ENCODE assay signal across 19 cellular contexts in the genomic region with DNA sequence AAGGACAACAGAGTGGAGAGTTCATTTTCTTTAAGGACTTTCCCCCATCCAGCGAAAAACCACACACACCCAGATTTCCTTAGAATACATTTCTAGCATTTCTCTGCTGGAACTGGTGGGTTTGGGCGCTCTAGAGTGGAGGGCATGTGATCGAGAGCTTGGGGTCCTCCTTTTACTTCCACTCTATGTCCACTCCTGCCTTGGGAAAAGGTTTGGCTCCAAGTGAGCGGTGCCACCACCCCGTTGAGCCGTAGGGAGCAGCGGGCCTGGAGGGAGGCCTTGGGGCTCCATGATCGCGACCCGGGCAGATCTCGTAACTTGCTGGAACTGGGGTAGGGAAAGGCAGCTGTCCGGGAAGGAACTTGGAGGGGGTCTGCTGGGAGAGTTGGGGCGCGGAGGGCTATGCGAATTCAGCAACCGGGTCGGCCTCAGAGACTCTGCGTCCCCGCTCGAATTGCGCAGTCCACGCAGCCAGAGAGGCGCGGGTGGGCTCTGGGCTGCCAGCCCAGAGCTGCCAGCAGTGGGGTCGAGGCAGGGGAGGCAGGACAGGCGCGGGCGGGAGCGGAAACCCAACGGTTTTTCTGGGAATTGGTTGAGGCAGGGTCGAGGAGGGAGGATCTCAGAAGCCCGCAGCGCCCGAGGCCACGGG. TPM values are rescaled to one million over a fixed set of nuclear protein-coding genes. Genes with fewer than 3 reads are reported as not detected.
DNase-seq lines count a peak whose midpoint lies in the region; ATAC-seq and TF ChIP-seq lines count a peak whose summit lies in the region.
"Had no signal": no experiment of that assay in that cellular context is flagged by ENCODE, and none has a peak within 500 bp of the region (broad histone marks: within the 10 kb centered on the region; RNA-seq: fewer than 3 reads in every experiment).

No MANE protein-coding gene starts in this region.

- peaks cover 39% of the 10 kb centered on the region for H3K4me1 Mint-ChIP-seq in CD8-positive, alpha-beta T cell (ENCODE audit: low read depth)
- peaks cover 53% of the 10 kb centered on the region for H3K4me1 Mint-ChIP-seq in nephron progenitor cell

- no peak overlapping the region for H3K27ac Mint-ChIP-seq in CD8-positive, alpha-beta T cell
- no peak overlapping the region for H3K27ac Mint-ChIP-seq in nephron progenitor cell

- CTCF ChIA-PET in CD8-positive, alpha-beta T cell (lab: Charles Lee) = interaction anchor here (0.8 to 11.4 kb wide), 2 partner anchors 22 to 26 kb away, joined by 3 to 117 read pairs; partner anchors contain the start of gene DLX3

- no peaks in the 10 kb centered on the region for H3K36me3 ChIP-seq in CD8-positive, alpha-beta T cell (ENCODE audit: insufficient read depth, low read length)
- no peaks in the 10 kb centered on the region for H3K36me3 ChIP-seq in HUES6 (ENCODE audit: control insufficient read depth, insufficient read depth, low read length)
- no peaks in the 10 kb centered on the region for H3K36me3 ChIP-seq in ectodermal cell (ENCODE audit: control insufficient read depth, insufficient read depth, low read length)
- H3K36me3 ChIP-seq: brain microvascular endothelial cell, gastroesophageal sphincter, right atrium auricular region had no signal

- no peak for TF ChIP-seq CTCF in CD8-positive, alpha-beta T cell (IDR thresholded peaks at IDR 0.05)
- no peak for TF ChIP-seq CTCF in nephron progenitor cell (IDR thresholded peaks at IDR 0.05)

- POLR2A ChIA-PET in CD8-positive, alpha-beta T cell (lab: Charles Lee) = interaction anchor here (1.1 kb wide), 1 partner anchor 14 kb away, joined by 3 read pairs; no protein-coding TSS in a partner anchor

- intact Hi-C loops in CD8-positive, alpha-beta T cell (cut with DNase I, micrococcal nuclease) = no loop called here

- H3K36me3 Mint-ChIP-seq in CD8-positive, alpha-beta T cell = no peaks in the 10 kb centered on the region
- no peaks in the 10 kb centered on the region for H3K36me3 Mint-ChIP-seq in nephron progenitor cell (ENCODE audit: low read depth)

- WGBS in ectodermal cell, 2 experiments = 6 to 7% methylated on average over 34 to 35 of the region's 35 CpGs

- peaks cover 58% of the 10 kb centered on the region for H3K27me3 Mint-ChIP-seq in CD8-positive, alpha-beta T cell (ENCODE audit: low read depth)
- peaks cover 99% of the 10 kb centered on the region for H3K27me3 Mint-ChIP-seq in nephron progenitor cell (ENCODE audit: low read depth, poor library complexity)

- no peak for ATAC-seq in CD8-positive, alpha-beta T cell
- ATAC-seq in GM21360 (IDR thresholded peaks at IDR 0.05; ENCODE audit: unreplicated experiment) = no peak
- ATAC-seq in GM21528 (IDR thresholded peaks at IDR 0.05; ENCODE audit: low FRiP score, unreplicated experiment) = no peak
- no peak for ATAC-seq in GM18502 (IDR thresholded peaks at IDR 0.05; ENCODE audit: poor library complexity, unreplicated experiment)
- ATAC-seq: gastroesophageal sphincter, Panc1 had no signal

- no peaks in the 10 kb centered on the region for H3K9me3 ChIP-seq in CD8-positive, alpha-beta T cell (ENCODE audit: low read length)
- H3K9me3 ChIP-seq in HUES6 (ENCODE audit: control insufficient read depth, insufficient read depth, low read depth, low read length) (no peaks in the 10 kb centered on the region), ectodermal cell (ENCODE audit: control insufficient read depth, low read length) (no peaks in the 10 kb centered on the region)
- H3K9me3 ChIP-seq: gastroesophageal sphincter, right atrium auricular region had no signal

- peak overlapping the region; percentile 22 for H3K4me3 Mint-ChIP-seq in CD8-positive, alpha-beta T cell
- peak overlapping the region; percentile 59 for H3K4me3 Mint-ChIP-seq in nephron progenitor cell

- H3K27ac ChIP-seq in CD8-positive, alpha-beta T cell (ENCODE audit: low read depth, low read length) = no peak overlapping the region
- no peak overlapping the region for H3K27ac ChIP-seq in HUES6 (ENCODE audit: low read depth, low read length)
- H3K27ac ChIP-seq in ectodermal cell (ENCODE audit: insufficient read depth, low read depth, low read length, poor library complexity, severe bottlenecking) = no peak overlapping the region
- H3K27ac ChIP-seq: brain microvascular endothelial cell, gastroesophageal sphincter, KMS-11, right atrium auricular region had no signal

- peaks cover 44% of the 10 kb centered on the region for H3K4me1 ChIP-seq in CD8-positive, alpha-beta T cell (ENCODE audit: insufficient read depth, low read length)
- H3K4me1 ChIP-seq in HUES6 (ENCODE audit: control insufficient read depth, insufficient read depth, low read length) (peaks cover 42% of the 10 kb centered on the region), ectodermal cell (ENCODE audit: control insufficient read depth, insufficient read depth, low read length) (peaks cover 36% of the 10 kb centered on the region)

- H3K4me3 ChIP-seq in CD8-positive, alpha-beta T cell (ENCODE audit: low read depth, low read length) = no peak overlapping the region
- H3K4me3 ChIP-seq in HUES6 (ENCODE audit: low read depth, low read length) (peak overlapping the region; percentile 53), ectodermal cell (ENCODE audit: insufficient read depth, low read depth, low read length) (peak overlapping the region; percentile 11)

- DNase-seq in CD8-positive, alpha-beta T cell = no peak
- DNase-seq in nephron progenitor cell = no peak
- DNase-seq in KG1 (lab: John Stamatoyannopoulos, UW) = no peak
- DNase-seq: activated CD4-positive, alpha-beta T cell treated with anti-CD3 and anti-CD28 coated beads for 4 hours; brain microvascular endothelial cell; NCI-H510A; stimulated activated CD4-positive, alpha-beta T cell treated with anti-CD3 and anti-CD28 coated beads, Interleukin-2, amount 100 ng/mL, for 48 hours had no signal

- H3K27me3 ChIP-seq in CD8-positive, alpha-beta T cell (ENCODE audit: insufficient read depth, low read length) = peaks cover 28% of the 10 kb centered on the region
- H3K27me3 ChIP-seq in HUES6 (ENCODE audit: control insufficient read depth, insufficient read depth, low read length) (peaks cover 100% of the 10 kb centered on the region), ectodermal cell (ENCODE audit: control insufficient read depth, insufficient read depth, low read length, poor library complexity, severe bottlenecking) (peaks cover 98% of the 10 kb centered on the region)

- H3K9ac ChIP-seq in HUES6 (ENCODE audit: low read length) = no peak overlapping the region
- H3K9ac ChIP-seq: KMS-11 had no signal

- H3K9me3 Mint-ChIP-seq in CD8-positive, alpha-beta T cell = no peaks in the 10 kb centered on the region
- no peaks in the 10 kb centered on the region for H3K9me3 Mint-ChIP-seq in nephron progenitor cell

RNA-seq across cellular contexts. Expression of gene DLX4, which starts 2.3 kb away (rescaled TPM):
- total RNA-seq in CD8-positive, alpha-beta T cell = under 1 TPM; 0.44 to 0.60 TPM
- polyA plus RNA-seq in ectodermal cell (2013, experiment 1 of 4) = 0.63 TPM
- 1.1 TPM for polyA plus RNA-seq in ectodermal cell (2013, experiment 2 of 4)
- 0.80 TPM for polyA plus RNA-seq in ectodermal cell (2013, experiment 3 of 4)
- polyA plus RNA-seq in ectodermal cell (2013, experiment 4 of 4) = 0.77 TPM
- total RNA-seq: T-helper 1 cell treated with Interleukin-12 subunit alpha and Interleukin-12 subunit beta and Interleukin-4 antibody, amounts not matched to agents 30 ng/mL and 1 ng/mL, for 36 hours had no signal

RNA-seq across cellular contexts. Expression of gene DLX3, which starts 23.7 kb away (rescaled TPM):
- total RNA-seq in CD8-positive, alpha-beta T cell = not detected
- 1.6 TPM for polyA plus RNA-seq in ectodermal cell (2013, experiment 1 of 4)
- polyA plus RNA-seq in ectodermal cell (2013, experiment 2 of 4) = 1.8 TPM
- polyA plus RNA-seq in ectodermal cell (2013, experiment 3 of 4) = 2.2 TPM
- polyA plus RNA-seq in ectodermal cell (2013, experiment 4 of 4) = 1.7 TPM
- total RNA-seq: Daoy; gastroesophageal sphincter; mononuclear cell; T-helper 1 cell treated with Interleukin-12 subunit alpha and Interleukin-12 subunit beta and Interleukin-4 antibody, amounts not matched to agents 30 ng/mL and 1 ng/mL, for 36 hours had no signal
